1 cellular context compared by ENCODE assay signal in the genomic region with DNA sequence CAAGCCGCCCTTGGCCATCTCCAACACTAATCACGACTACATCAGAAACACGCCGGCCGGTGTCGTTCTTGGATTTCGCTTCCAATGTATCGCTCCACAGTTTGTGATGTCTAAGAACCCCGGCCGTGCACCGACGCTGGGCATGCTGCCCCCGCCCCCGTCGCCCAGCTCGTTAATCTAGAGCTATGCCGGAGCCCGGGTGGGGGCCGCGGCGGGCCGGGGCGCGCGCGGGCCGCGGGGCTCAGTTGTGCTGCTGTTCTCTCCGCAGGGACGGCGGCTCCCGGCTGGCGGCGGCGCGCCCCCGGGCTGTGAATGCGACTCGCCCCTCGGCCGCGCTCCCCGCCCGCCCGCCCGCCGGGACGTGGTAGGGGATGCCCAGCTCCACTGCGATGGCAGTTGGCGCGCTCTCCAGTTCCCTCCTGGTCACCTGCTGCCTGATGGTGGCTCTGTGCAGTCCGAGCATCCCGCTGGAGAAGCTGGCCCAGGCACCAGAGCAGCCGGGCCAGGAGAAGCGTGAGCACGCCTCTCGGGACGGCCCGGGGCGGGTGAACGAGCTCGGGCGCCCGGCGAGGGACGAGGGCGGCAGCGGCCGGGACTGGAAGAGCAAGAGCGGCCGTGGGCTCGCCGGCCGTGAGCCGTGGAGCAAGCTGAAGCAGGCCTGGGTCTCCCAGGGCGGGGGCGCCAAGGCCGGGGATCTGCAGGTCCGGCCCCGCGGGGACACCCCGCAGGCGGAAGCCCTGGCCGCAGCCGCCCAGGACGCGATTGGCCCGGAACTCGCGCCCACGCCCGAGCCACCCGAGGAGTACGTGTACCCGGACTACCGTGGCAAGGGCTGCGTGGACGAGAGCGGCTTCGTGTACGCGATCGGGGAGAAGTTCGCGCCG.
TF ChIP-seq lines count a peak whose summit lies in the region.

No MANE protein-coding gene starts in this region.

TF ChIP-seq in WTC11, 78 proteins besides CTCF, POLR2A, EP300 and RAD21 (continued from another document):
- TF ChIP-seq, protein P1, sequence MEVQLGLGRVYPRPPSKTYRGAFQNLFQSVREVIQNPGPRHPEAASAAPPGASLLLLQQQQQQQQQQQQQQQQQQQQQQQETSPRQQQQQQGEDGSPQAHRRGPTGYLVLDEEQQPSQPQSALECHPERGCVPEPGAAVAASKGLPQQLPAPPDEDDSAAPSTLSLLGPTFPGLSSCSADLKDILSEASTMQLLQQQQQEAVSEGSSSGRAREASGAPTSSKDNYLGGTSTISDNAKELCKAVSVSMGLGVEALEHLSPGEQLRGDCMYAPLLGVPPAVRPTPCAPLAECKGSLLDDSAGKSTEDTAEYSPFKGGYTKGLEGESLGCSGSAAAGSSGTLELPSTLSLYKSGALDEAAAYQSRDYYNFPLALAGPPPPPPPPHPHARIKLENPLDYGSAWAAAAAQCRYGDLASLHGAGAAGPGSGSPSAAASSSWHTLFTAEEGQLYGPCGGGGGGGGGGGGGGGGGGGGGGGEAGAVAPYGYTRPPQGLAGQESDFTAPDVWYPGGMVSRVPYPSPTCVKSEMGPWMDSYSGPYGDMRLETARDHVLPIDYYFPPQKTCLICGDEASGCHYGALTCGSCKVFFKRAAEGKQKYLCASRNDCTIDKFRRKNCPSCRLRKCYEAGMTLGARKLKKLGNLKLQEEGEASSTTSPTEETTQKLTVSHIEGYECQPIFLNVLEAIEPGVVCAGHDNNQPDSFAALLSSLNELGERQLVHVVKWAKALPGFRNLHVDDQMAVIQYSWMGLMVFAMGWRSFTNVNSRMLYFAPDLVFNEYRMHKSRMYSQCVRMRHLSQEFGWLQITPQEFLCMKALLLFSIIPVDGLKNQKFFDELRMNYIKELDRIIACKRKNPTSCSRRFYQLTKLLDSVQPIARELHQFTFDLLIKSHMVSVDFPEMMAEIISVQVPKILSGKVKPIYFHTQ (CRISPR knock-in tag; IDR thresholded peaks at IDR 0.05): no peak
- TF ChIP-seq, protein P2, sequence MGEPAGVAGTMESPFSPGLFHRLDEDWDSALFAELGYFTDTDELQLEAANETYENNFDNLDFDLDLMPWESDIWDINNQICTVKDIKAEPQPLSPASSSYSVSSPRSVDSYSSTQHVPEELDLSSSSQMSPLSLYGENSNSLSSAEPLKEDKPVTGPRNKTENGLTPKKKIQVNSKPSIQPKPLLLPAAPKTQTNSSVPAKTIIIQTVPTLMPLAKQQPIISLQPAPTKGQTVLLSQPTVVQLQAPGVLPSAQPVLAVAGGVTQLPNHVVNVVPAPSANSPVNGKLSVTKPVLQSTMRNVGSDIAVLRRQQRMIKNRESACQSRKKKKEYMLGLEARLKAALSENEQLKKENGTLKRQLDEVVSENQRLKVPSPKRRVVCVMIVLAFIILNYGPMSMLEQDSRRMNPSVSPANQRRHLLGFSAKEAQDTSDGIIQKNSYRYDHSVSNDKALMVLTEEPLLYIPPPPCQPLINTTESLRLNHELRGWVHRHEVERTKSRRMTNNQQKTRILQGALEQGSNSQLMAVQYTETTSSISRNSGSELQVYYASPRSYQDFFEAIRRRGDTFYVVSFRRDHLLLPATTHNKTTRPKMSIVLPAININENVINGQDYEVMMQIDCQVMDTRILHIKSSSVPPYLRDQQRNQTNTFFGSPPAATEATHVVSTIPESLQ (CRISPR knock-in tag; IDR thresholded peaks at IDR 0.05): no peak
